Comparison of ENCODE assay signal across 8 cellular contexts in the genomic region with DNA sequence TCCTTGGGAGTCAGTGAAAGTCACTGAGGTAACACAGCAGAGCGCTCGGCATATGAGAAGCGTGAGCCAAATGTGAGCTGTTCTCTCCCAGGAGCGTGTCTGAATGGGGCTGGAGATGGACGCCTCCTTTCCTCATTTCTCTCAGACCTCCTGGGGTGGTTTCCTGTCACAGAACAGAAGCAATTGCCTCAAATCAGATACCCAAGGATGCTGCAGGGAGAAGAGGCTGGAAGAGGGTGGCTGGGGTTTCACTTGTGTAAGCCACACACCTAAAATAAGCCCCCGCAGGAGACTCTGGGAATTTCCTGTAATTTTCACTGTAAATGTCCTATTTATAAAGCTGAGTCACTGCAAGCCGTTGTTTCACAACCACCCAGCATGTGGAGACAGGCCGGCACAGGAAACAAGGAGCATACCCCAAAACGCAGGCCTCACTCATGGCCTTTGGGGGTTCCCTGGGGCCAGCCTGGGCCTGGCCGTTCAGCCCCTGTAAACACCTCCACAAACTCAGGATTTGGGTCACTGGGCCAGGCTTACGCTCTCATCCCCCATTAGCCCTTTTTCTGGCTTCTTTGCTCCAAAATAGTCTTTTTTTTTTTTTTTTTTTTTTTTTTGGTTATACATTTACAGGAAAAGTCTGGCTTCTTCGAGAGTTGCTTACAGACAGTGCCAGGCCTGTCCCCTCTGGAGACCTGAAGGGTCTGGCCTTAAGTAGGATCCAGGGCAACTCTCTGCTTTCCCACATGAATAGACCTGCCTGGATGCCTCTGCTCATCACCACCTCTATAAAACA. TPM values are rescaled to one million over a fixed set of nuclear protein-coding genes. Genes with fewer than 3 reads are reported as not detected.
DNase-seq lines count a peak whose midpoint lies in the region; FAIRE-seq and TF ChIP-seq lines count a peak whose summit lies in the region.

No MANE protein-coding gene starts in this region.

- no peak for TF ChIP-seq CTCF in D721Med (IDR thresholded peaks at IDR 0.05; ENCODE audit: insufficient read depth, missing control alignments)

- peaks cover 32% of the 10 kb centered on the region for H3K4me1 ChIP-seq in HUES64 (ENCODE audit: insufficient read depth, low read length)

- no peaks in the 10 kb centered on the region for H3K9me3 ChIP-seq in HUES64 (ENCODE audit: insufficient read depth, low read depth, low read length)

- DNase-seq in NCI-H2227 (lab: John Stamatoyannopoulos, UW; ENCODE audit: unreplicated experiment) (peak; percentile 34), NCI-H2227 treated with DMSO at 0.1 percent for 48 hours (lab: John Stamatoyannopoulos, UW) (no peak), T-helper 1 cell (peak in 3 of 5 donors; percentile 23 to 76 (median 30)), left kidney (ENCODE audit: low read depth, low spot score) (peak; percentile 69), D721Med (ENCODE audit: insufficient read length, low spot score) (no peak)
- peak; percentile 25 for DNase-seq in central memory CD4-positive, alpha-beta T cell
- peak; percentile 56 to 64 for DNase-seq in stimulated activated CD8-positive, alpha-beta memory T cell treated with anti-CD3 and anti-CD28 coated beads, Interleukin-7, amount 100 ng/mL, for 4 hours (ENCODE audit: low read depth in 2 of 2)

- WGBS in HUES64 = 76% methylated on average over 12 of the region's 12 CpGs

- FAIRE-seq in D721Med (lab: Jason Lieb, UNC) = no peak

- no peak overlapping the region for H3K4me3 ChIP-seq in HUES64 (ENCODE audit: low read length)

- H3K36me3 ChIP-seq in HUES64 (ENCODE audit: insufficient read depth, low read length) = no peaks in the 10 kb centered on the region

- no peaks in the 10 kb centered on the region for H3K27me3 ChIP-seq in HUES64 (ENCODE audit: insufficient read depth, low read length)

- H3K27ac ChIP-seq in HUES64 (ENCODE audit: low read depth, low read length) = peak overlapping the region; percentile 58

- H3K9ac ChIP-seq in HUES64 (ENCODE audit: low read depth, low read length) = peak overlapping the region; percentile 49; the same call in 1 of the 2 replicates

RNA-seq across cellular contexts. Expression of a gene that starts 55.3 kb away (rescaled TPM):
- 8.1 TPM for polyA plus RNA-seq in HUES64 (2013, experiment 1 of 2)
- 8.7 TPM for polyA plus RNA-seq in HUES64 (2013, experiment 2 of 2)

Comparison
In these comparisons a context has a peak if more than half of its experiments do, and no peak if none do; other contexts are left out.
1. DNase-seq: peak in NCI-H2227 (single experiment), T-helper 1 cell (3 of 5), central memory CD4-positive, alpha-beta T cell (single experiment), left kidney (single experiment) and stimulated activated CD8-positive, alpha-beta memory T cell treated with anti-CD3 and anti-CD28 coated beads, Interleukin-7, amount 100 ng/mL, for 4 hours (2 of 2); none in NCI-H2227 treated with DMSO at 0.1 percent for 48 hours (single experiment) and D721Med (single experiment).